32 cellular contexts compared by ENCODE assay signal in the genomic region with DNA sequence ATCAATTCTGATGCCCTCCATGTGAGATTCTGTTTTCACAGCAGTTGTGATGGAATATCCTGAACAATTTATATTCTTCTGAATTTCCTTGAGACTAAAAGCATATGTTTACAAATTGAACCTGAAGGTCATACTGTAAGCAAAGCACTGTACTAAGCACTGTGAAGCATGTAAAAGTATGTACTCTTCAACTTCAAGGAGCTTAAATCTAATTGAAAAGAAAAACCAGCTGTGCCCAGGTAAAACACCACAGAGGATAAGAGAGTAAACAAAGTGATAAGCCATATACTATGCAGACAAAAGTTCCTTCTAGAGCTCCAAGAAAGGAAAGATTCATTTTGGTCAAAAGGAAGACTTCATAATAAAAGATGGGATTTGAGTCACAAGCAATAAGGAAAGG.
"Had no signal": no experiment of that assay in that cellular context is flagged by ENCODE, and none has a peak within 500 bp of the region (broad histone marks: within the 10 kb centered on the region; RNA-seq: fewer than 3 reads in every experiment).

No MANE protein-coding gene starts in this region.

- H3K27ac Mint-ChIP-seq: activated B cell treated with CpG ODN at 0.5 μM for 24 hours; activated CD4-positive, alpha-beta memory T cell treated with anti-CD3 and anti-CD28 coated beads for 36 hours; activated CD8-positive, alpha-beta memory T cell treated with anti-CD3 and anti-CD28 coated beads, Interleukin-2, amount 10 ng/mL, durations not matched to agents 7 days and 5 days; activated CD8-positive, alpha-beta T cell treated with anti-CD3 and anti-CD28 coated beads, Interleukin-2, amount 10 ng/mL, durations not matched to agents 7 days and 5 days; activated naive CD4-positive, alpha-beta T cell treated with anti-CD3 and anti-CD28 coated beads for 36 hours; activated naive CD4-positive, alpha-beta T cell treated with anti-CD3 and anti-CD28 coated beads, Interleukin-2, amount 50 U/mL, for 72 hours; activated naive CD8-positive, alpha-beta T cell treated with anti-CD3 and anti-CD28 coated beads, Interleukin-2, amount 10 ng/mL, durations not matched to agents 7 days and 5 days; activated T-helper 1 cell treated with anti-CD3 and anti-CD28 coated beads, Interleukin-12 subunit alpha, Interleukin-12 subunit beta, Interleukin-2, Interleukin-4 antibody, amounts not matched to agents 30 ng/mL and 10 ng/mL and 1 ng/mL, durations not matched to agents 14 hours and 24 hours and 36 hours; activated T-helper 2 cell treated with anti-CD3 and anti-CD28 coated beads, Interferon-gamma antibody, Interleukin-2, Interleukin-4, amounts not matched to agents 10 μg/mL and 5 μg/mL and 100 μg/mL, durations not matched to agents 14 hours and 24 hours and 36 hours; brain; endodermal cell; T-helper 1 cell treated with Interleukin-12 subunit alpha and Interleukin-12 subunit beta and Interleukin-4 antibody, amounts not matched to agents 30 μg/mL and 1 μg/mL, for 36 hours had no signal

- ATAC-seq: activated CD4-positive, CD25-positive, alpha-beta regulatory T cell treated with anti-CD3 and anti-CD28 coated beads, Interleukin-2, amount 50 U/mL, for 24 hours; activated CD8-positive, alpha-beta memory T cell treated with anti-CD3 and anti-CD28 coated beads, Interleukin-2, amount 10 ng/mL, durations not matched to agents 7 days and 5 days; activated CD8-positive, alpha-beta T cell treated with anti-CD3 and anti-CD28 coated beads, Interleukin-2, amount 10 ng/mL, durations not matched to agents 7 days and 5 days; activated naive CD4-positive, alpha-beta T cell treated with anti-CD3 and anti-CD28 coated beads, Interleukin-2, amount 50 U/mL, for 72 hours; esophagus mucosa; foreskin keratinocyte; gastrocnemius medialis; heart left ventricle had no signal

- H3K4me1 Mint-ChIP-seq: activated B cell treated with CpG ODN at 0.5 μM for 24 hours; activated CD8-positive, alpha-beta memory T cell treated with anti-CD3 and anti-CD28 coated beads, Interleukin-2, amount 10 ng/mL, durations not matched to agents 7 days and 5 days; brain had no signal

- H3K4me3 Mint-ChIP-seq: activated B cell treated with CpG ODN at 0.5 μM for 24 hours; activated CD4-positive, alpha-beta memory T cell treated with anti-CD3 and anti-CD28 coated beads for 36 hours; activated CD8-positive, alpha-beta memory T cell treated with anti-CD3 and anti-CD28 coated beads, Interleukin-2, amount 10 ng/mL, durations not matched to agents 7 days and 5 days; activated CD8-positive, alpha-beta T cell treated with anti-CD3 and anti-CD28 coated beads, Interleukin-2, amount 10 ng/mL, durations not matched to agents 7 days and 5 days; activated naive CD4-positive, alpha-beta T cell treated with anti-CD3 and anti-CD28 coated beads for 36 hours; activated naive CD8-positive, alpha-beta T cell treated with anti-CD3 and anti-CD28 coated beads, Interleukin-2, amount 10 ng/mL, durations not matched to agents 7 days and 5 days; activated T-helper 1 cell treated with anti-CD3 and anti-CD28 coated beads, Interleukin-12 subunit alpha, Interleukin-12 subunit beta, Interleukin-2, Interleukin-4 antibody, amounts not matched to agents 30 ng/mL and 10 ng/mL and 1 ng/mL, durations not matched to agents 14 hours and 24 hours and 36 hours; brain; endodermal cell; T-helper 1 cell treated with Interleukin-12 subunit alpha and Interleukin-12 subunit beta and Interleukin-4 antibody, amounts not matched to agents 30 μg/mL and 1 μg/mL, for 36 hours had no signal

- H3K9me3 Mint-ChIP-seq: activated B cell treated with CpG ODN at 0.5 μM for 24 hours; activated CD4-positive, alpha-beta memory T cell treated with anti-CD3 and anti-CD28 coated beads for 36 hours; activated naive CD4-positive, alpha-beta T cell treated with anti-CD3 and anti-CD28 coated beads for 36 hours; activated naive CD4-positive, alpha-beta T cell treated with anti-CD3 and anti-CD28 coated beads, Interleukin-2, amount 50 U/mL, for 72 hours; activated naive CD8-positive, alpha-beta T cell treated with anti-CD3 and anti-CD28 coated beads, Interleukin-2, amount 10 ng/mL, durations not matched to agents 7 days and 5 days; activated T-helper 1 cell treated with anti-CD3 and anti-CD28 coated beads, Interleukin-12 subunit alpha, Interleukin-12 subunit beta, Interleukin-2, Interleukin-4 antibody, amounts not matched to agents 30 ng/mL and 10 ng/mL and 1 ng/mL, durations not matched to agents 14 hours and 24 hours and 36 hours; activated T-helper 2 cell treated with anti-CD3 and anti-CD28 coated beads, Interferon-gamma antibody, Interleukin-2, Interleukin-4, amounts not matched to agents 10 μg/mL and 5 μg/mL and 100 μg/mL, durations not matched to agents 14 hours and 24 hours and 36 hours; brain; endodermal cell; T-helper 1 cell treated with Interleukin-12 subunit alpha and Interleukin-12 subunit beta and Interleukin-4 antibody, amounts not matched to agents 30 μg/mL and 1 μg/mL, for 36 hours had no signal

- H3K27ac ChIP-seq: ascending aorta, breast epithelium, cardiac muscle cell, colonic mucosa, foreskin keratinocyte, gastrocnemius medialis, heart left ventricle, WERI-Rb-1 had no signal

- H3K27me3 Mint-ChIP-seq: activated naive CD8-positive, alpha-beta T cell treated with anti-CD3 and anti-CD28 coated beads, Interleukin-2, amount 10 ng/mL, durations not matched to agents 7 days and 5 days; brain had no signal

- H3K36me3 Mint-ChIP-seq: activated CD4-positive, alpha-beta memory T cell treated with anti-CD3 and anti-CD28 coated beads for 36 hours; activated CD8-positive, alpha-beta memory T cell treated with anti-CD3 and anti-CD28 coated beads, Interleukin-2, amount 10 ng/mL, durations not matched to agents 7 days and 5 days; activated naive CD4-positive, alpha-beta T cell treated with anti-CD3 and anti-CD28 coated beads, Interleukin-2, amount 50 U/mL, for 72 hours; activated naive CD8-positive, alpha-beta T cell treated with anti-CD3 and anti-CD28 coated beads, Interleukin-2, amount 10 ng/mL, durations not matched to agents 7 days and 5 days had no signal

- H3K4me1 ChIP-seq: breast epithelium, colonic mucosa, foreskin keratinocyte, gastrocnemius medialis had no signal

- H3K36me3 ChIP-seq: breast epithelium, cardiac muscle cell, colonic mucosa, gastrocnemius medialis had no signal

- H3K27me3 ChIP-seq: ascending aorta, breast epithelium, cardiac muscle cell, colonic mucosa, foreskin keratinocyte, gastrocnemius medialis, heart left ventricle had no signal

- H3K4me3 ChIP-seq: ascending aorta, breast epithelium, cardiac muscle cell, colonic mucosa, gastrocnemius medialis, heart left ventricle had no signal

- DNase-seq: activated B cell treated with CpG ODN at 0.5 μM for 24 hours; activated CD4-positive, alpha-beta memory T cell treated with anti-CD3 and anti-CD28 coated beads for 36 hours; activated CD4-positive, alpha-beta T cell treated with anti-CD3 and anti-CD28 coated beads for 48 hours; activated CD8-positive, alpha-beta memory T cell treated with anti-CD3 and anti-CD28 coated beads, Interleukin-2, amount 10 ng/mL, durations not matched to agents 7 days and 5 days; activated CD8-positive, alpha-beta memory T cell treated with anti-CD3 and anti-CD28 coated beads, Interleukin-2, amount 50 U/mL, for 4 hours; activated CD8-positive, alpha-beta T cell treated with anti-CD3 and anti-CD28 coated beads, Interleukin-2, amount 10 ng/mL, durations not matched to agents 7 days and 5 days; activated effector memory CD4-positive, alpha-beta T cell treated with anti-CD3 and anti-CD28 coated beads, Interleukin-2, amount 50 U/mL, for 16 hours; activated naive CD4-positive, alpha-beta T cell treated with anti-CD3 and anti-CD28 coated beads for 36 hours; activated naive CD8-positive, alpha-beta T cell treated with anti-CD3 and anti-CD28 coated beads, Interleukin-2, amount 10 ng/mL, durations not matched to agents 7 days and 5 days; activated T-cell treated with anti-CD3 and anti-CD28 coated beads, Interleukin-2, amount 50 U/mL, for 1 hour; activated T-cell treated with anti-CD3 and anti-CD28 coated beads, Interleukin-2, amount 50 U/mL, for 48 hours; central memory CD4-positive, alpha-beta T cell; cerebellar nuclear complex; colonic mucosa; effector memory CD4-positive, alpha-beta T cell; endodermal cell; foreskin keratinocyte; gastrocnemius medialis; glutamatergic neuron; heart left ventricle; T-helper 9 cell; WERI-Rb-1 had no signal

- H3K9me3 ChIP-seq: ascending aorta, breast epithelium, colonic mucosa, gastrocnemius medialis, heart left ventricle had no signal
